ENCODE assay signal across 8 cellular contexts in the genomic region with DNA sequence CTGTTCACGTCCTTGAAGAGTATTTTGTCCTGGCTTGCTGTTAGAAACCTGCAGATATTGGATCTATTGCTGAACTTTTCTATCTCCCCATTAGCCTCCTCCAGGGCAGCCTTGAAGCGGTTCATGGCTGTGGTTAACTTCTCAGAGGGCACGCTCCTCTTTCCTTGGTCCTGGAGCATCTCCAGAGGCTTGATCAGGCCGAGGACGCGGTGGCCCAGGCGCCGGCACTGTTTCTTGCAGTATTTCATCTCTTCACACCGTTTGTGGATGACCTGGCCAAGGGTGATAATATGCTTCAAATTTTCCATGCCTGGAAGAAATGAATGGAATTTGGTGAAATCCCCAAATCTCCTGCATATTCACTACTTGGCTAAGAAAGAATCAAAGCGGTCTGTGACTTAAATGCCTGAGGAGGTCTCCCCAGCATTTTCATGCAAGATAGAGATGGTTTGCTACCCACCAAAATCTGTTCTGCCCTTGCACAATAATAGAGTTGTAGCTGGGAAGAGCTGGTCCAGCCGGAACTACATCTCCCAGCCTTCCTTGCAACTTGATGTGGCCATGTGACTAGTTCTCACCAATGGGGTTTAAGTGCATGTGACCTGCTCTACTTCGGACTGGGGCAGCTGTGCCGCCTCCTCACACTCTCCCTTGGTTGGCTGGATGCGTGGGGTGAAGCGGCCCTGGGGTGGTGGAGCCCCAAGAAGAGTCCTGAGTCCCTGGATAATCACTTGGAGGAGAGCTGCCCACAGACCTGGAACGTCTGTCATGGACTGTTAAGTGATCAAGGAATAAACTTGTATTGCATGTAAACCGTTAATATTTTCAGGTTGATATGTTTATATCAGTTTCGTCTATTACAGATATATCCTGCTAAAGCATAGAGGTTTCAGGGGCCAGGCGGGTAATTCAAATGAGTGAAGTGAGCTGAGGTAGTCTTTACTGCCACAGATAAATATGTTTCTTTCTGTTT. TPM values are rescaled to one million over a fixed set of nuclear protein-coding genes. Genes with fewer than 3 reads are reported as not detected.
DNase-seq lines count a peak whose midpoint lies in the region; ATAC-seq and TF ChIP-seq lines count a peak whose summit lies in the region.

No MANE protein-coding gene starts in this region.

- no peaks in the 10 kb centered on the region for H3K36me3 ChIP-seq in kidney epithelial cell (ENCODE audit: control insufficient read depth, insufficient read depth, low read length)

- H3K9me3 Mint-ChIP-seq in activated B cell treated with CpG ODN at 0.5 μM for 24 hours = no peaks in the 10 kb centered on the region

- H3K27me3 Mint-ChIP-seq in activated B cell treated with CpG ODN at 0.5 μM for 24 hours = no peaks in the 10 kb centered on the region

- no peaks in the 10 kb centered on the region for H3K27me3 ChIP-seq in kidney epithelial cell (ENCODE audit: control insufficient read depth, insufficient read depth, low read length)

- CTCF ChIA-PET in activated B cell treated with CpG ODN at 0.5 μM for 24 hours (lab: Charles Lee) = interaction anchor here (1.3 kb wide), 1 partner anchor 167 kb away, joined by 5 read pairs; no protein-coding TSS in a partner anchor

- peaks cover 37% of the 10 kb centered on the region for H3K36me3 Mint-ChIP-seq in activated B cell treated with CpG ODN at 0.5 μM for 24 hours (ENCODE audit: low read depth)

- peak overlapping the region; percentile 82 for H3K4me3 Mint-ChIP-seq in activated B cell treated with CpG ODN at 0.5 μM for 24 hours

- POLR2A ChIA-PET in activated B cell treated with CpG ODN at 0.5 μM for 24 hours (lab: Charles Lee) = interaction anchor here (0.6 to 2.1 kb wide), 4 partner anchors 12 to 89 kb away, joined by 3 to 32 read pairs (median 4); partner anchors contain the start of genes GLG1 and RFWD3

- no peak for TF ChIP-seq CTCF in AG10803 (conservative IDR thresholded peaks at IDR 0.05; ENCODE audit: low read length)
- TF ChIP-seq CTCF in activated B cell treated with CpG ODN at 0.5 μM for 24 hours (IDR thresholded peaks at IDR 0.05) = no peak
- TF ChIP-seq CTCF in choroid plexus epithelial cell (conservative IDR thresholded peaks at IDR 0.05; ENCODE audit: low read depth, low read length) = no peak
- TF ChIP-seq CTCF in kidney epithelial cell (IDR thresholded peaks at IDR 0.05; ENCODE audit: insufficient read depth, low read length, poor library complexity, severe bottlenecking) = no peak

- H3K4me1 Mint-ChIP-seq in activated B cell treated with CpG ODN at 0.5 μM for 24 hours = peaks cover 41% of the 10 kb centered on the region

- H3K27ac Mint-ChIP-seq in activated B cell treated with CpG ODN at 0.5 μM for 24 hours = peak overlapping the region; percentile 71

- ATAC-seq in GM19023 (IDR thresholded peaks at IDR 0.05; ENCODE audit: unreplicated experiment) (peak; percentile 75), HG03159 (IDR thresholded peaks at IDR 0.05; ENCODE audit: unreplicated experiment) (peak; percentile 91), activated B cell treated with CpG ODN at 0.5 μM for 24 hours (ENCODE audit: low read depth) (peak; percentile 89)

- DNase-seq in AG10803 (ENCODE audit: low read depth) = peak; percentile 93
- DNase-seq in NCI-H345 (lab: John Stamatoyannopoulos, UW) = peak; percentile 46
- peak; percentile 44 for DNase-seq in activated B cell treated with CpG ODN at 0.5 μM for 24 hours
- peak; percentile 97 for DNase-seq in choroid plexus epithelial cell (ENCODE audit: low read depth)
- DNase-seq in kidney epithelial cell (ENCODE audit: low read depth) = peak; percentile 85
- DNase-seq in stimulated activated CD4-positive, alpha-beta T cell treated with anti-CD3 and anti-CD28 coated beads, Interleukin-15, amount 100 ng/mL, for 24 hours = peak; percentile 62

- H3K4me3 ChIP-seq in AG10803 (ENCODE audit: low read length) (peak overlapping the region; percentile 59), choroid plexus epithelial cell (ENCODE audit: low read depth, low read length) (peak overlapping the region; percentile 63), kidney epithelial cell (ENCODE audit: low read depth, low read length) (peak overlapping the region; percentile 35)

- intact Hi-C loops in activated B cell treated with CpG ODN at 0.5 μM for 24 hours (cut with micrococcal nuclease) = loop anchor here (1.0 to 5.0 kb wide), 3 partner anchors 12 to 952 kb away; partner anchors contain the start of genes KARS1, RFWD3 and TERF2IP

RNA-seq across cellular contexts. Expression of gene MLKL, which starts 4.9 kb away (rescaled TPM):
- total RNA-seq in activated B cell treated with CpG ODN at 0.5 μM for 24 hours (6.5 and 6.8 TPM in 2 replicates), kidney epithelial cell (11.5 and 12.0 TPM in 2 replicates)

RNA-seq across cellular contexts. Expression of gene RFWD3, which starts 29.1 kb away (rescaled TPM):
- 57.9 and 63.2 TPM in 2 replicates for total RNA-seq in activated B cell treated with CpG ODN at 0.5 μM for 24 hours
- total RNA-seq in kidney epithelial cell = 25.9 and 35.4 TPM in 2 replicates

Comparison
In these comparisons a context has a peak if more than half of its experiments do, and no peak if none do; other contexts are left out.
1. Peak in every context shown above with its lines: DNase-seq, ATAC-seq and H3K4me3 ChIP-seq.
2. DNase-seq: peak in every context shown above with its lines; median percentile 97 in choroid plexus epithelial cell; 93 in AG10803; 85 in kidney epithelial cell; 62 in stimulated activated CD4-positive, alpha-beta T cell treated with anti-CD3 and anti-CD28 coated beads, Interleukin-15, amount 100 ng/mL, for 24 hours; 46 in NCI-H345; 44 in activated B cell treated with CpG ODN at 0.5 μM for 24 hours.